8 cellular contexts compared by ENCODE assay signal in the genomic region with DNA sequence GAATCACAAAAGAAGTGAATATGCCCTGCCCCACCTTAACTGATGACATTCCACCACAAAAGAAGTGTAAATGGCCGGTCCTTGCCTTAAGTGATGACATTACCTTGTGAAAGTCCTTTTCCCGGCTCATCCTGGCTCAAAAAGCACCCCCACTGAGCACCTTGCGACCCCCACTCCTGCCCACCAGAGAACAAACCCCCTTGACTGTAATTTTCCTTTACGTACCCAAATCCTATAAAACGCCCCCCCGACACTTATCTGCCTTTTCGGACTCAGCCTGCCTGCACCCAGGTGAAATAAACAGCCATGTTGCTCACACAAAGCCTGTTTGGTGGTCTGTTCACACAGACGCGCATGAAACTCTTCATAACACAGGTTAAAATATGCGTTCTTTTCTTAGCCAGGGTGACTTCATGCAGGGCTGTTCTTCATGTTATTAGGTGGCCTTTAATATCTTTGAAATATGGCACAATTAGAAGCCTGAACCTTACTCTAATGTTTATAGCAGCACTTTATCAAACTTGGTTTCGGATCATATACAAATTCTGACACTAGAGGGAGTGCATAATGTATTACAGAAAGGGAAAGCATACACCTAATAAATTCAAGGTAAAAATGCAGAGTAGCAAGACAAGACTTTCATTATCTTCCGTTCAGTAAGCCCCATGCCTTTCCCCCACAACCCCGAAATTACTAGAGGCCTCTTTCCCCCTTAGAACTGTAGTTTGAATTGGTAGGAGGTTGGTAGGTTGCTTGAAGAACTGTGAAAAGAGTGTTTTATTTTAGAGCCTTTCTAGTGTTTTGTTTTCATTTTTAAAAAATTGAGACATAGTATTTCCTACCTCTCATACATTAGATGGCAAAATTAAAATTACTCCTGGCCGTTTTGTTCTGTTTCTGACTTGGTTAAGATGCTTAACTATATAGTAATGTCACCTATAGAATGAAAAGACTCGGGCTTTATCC.
DNase-seq lines count a peak whose midpoint lies in the region; ATAC-seq and TF ChIP-seq lines count a peak whose summit lies in the region.

No MANE protein-coding gene starts in this region.

- no peaks in the 10 kb centered on the region for H3K9me3 ChIP-seq in SK-N-MC (ENCODE audit: low read depth, low read length)
- H3K9me3 ChIP-seq in upper lobe of right lung = no peaks in the 10 kb centered on the region

- no peaks in the 10 kb centered on the region for H3K36me3 ChIP-seq in SK-N-MC (ENCODE audit: insufficient read depth, low read length)
- H3K36me3 ChIP-seq in upper lobe of right lung = no peaks in the 10 kb centered on the region

- H3K9ac ChIP-seq in SK-N-MC (ENCODE audit: insufficient read length) = no peak overlapping the region

- ATAC-seq in HG03432 (IDR thresholded peaks at IDR 0.05; ENCODE audit: unreplicated experiment) (peak; percentile 61), upper lobe of right lung (no peak)

- H3K27ac ChIP-seq in SK-N-MC (no peak overlapping the region), upper lobe of right lung (no peak overlapping the region)

- intact Hi-C loops in upper lobe of right lung (cut with DNase I) = no loop called here

- H3K4me1 ChIP-seq in upper lobe of right lung = no peaks in the 10 kb centered on the region

- no peaks in the 10 kb centered on the region for H3K27me3 ChIP-seq in upper lobe of right lung

- peak; percentile 4 for DNase-seq in NCI-H2196 (lab: John Stamatoyannopoulos, UW; ENCODE audit: unreplicated experiment)
- DNase-seq in NCI-H2196 treated with DMSO at 0.1 percent for 48 hours (lab: John Stamatoyannopoulos, UW; ENCODE audit: unreplicated experiment) = no peak
- DNase-seq in SK-N-MC (ENCODE audit: low read depth, low spot score) = peak; percentile 35
- DNase-seq in upper lobe of right lung = no peak
- no peak for DNase-seq in nucleus accumbens (lab: John Stamatoyannopoulos, UW)
- DNase-seq in activated effector memory CD4-positive, alpha-beta T cell treated with Interleukin-2 at 50 U/mL for 16 hours = no peak

- H3K4me3 ChIP-seq in SK-N-MC (peak overlapping the region; percentile 57), iPS-11a (ENCODE audit: low read depth, low read length) (peak overlapping the region; percentile 40), upper lobe of right lung (no peak overlapping the region)

- peak; percentile 40 for TF ChIP-seq CTCF in upper lobe of right lung (IDR thresholded peaks at IDR 0.05)

Comparison
In these comparisons a context has a peak if more than half of its experiments do, and no peak if none do; other contexts are left out.
1. DNase-seq: peak in NCI-H2196 (single experiment) and SK-N-MC (single experiment); none in NCI-H2196 treated with DMSO at 0.1 percent for 48 hours (single experiment), upper lobe of right lung (single experiment), nucleus accumbens (0 of 56) and activated effector memory CD4-positive, alpha-beta T cell treated with Interleukin-2 at 50 U/mL for 16 hours (single experiment).